Comparison of ENCODE assay signal across 29 cellular contexts in the genomic region with DNA sequence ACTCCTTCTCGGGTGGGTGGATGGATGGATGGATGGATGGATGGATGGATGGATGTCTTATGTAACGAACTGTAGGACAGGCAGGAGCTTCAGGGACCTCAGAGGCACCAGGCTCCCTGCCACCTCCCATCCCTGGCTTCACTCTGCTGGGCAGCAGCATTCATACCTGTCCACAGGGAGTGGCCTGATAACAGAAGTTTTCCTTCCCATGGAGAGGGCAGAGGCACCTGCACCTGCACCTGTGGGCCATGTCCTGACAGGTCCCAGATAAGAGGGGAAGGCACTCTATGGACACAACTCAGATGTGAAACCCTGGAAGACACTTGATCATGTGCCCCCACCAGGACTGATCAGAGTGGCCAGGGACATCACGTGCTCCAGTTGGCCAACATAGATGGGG.
"Had no signal": no experiment of that assay in that cellular context is flagged by ENCODE, and none has a peak within 500 bp of the region (broad histone marks: within the 10 kb centered on the region; RNA-seq: fewer than 3 reads in every experiment).

No MANE protein-coding gene starts in this region.

- H3K27ac Mint-ChIP-seq: naive thymus-derived CD8-positive, alpha-beta T cell; natural killer cell treated with Interleukin-12 subunit alpha and Interleukin-12 subunit beta and Interleukin-15 and Interleukin-18, amount 100 ng/mL, for 72 hours; nephron progenitor cell; progenitor cell of endocrine pancreas; stimulated activated effector memory CD8-positive, alpha-beta T cell treated with anti-CD3 and anti-CD28 coated beads, Interleukin-12 subunit alpha, Interleukin-12 subunit beta, amount 100 ng/mL, for 72 hours; stimulated activated naive B cell treated with anti-CD40 and anti-IgM and Interleukin-4, amounts not matched to agents 10 μg/mL and 1 μg/mL and 100 μg/mL, for 72 hours; stimulated activated naive CD8-positive, alpha-beta T cell treated with anti-CD3 and anti-CD28 coated beads, Interleukin-15, Interleukin-2, amounts not matched to agents 100 ng/mL and 50 ng/mL, for 24 hours; type B pancreatic cell had no signal

- H3K9me3 Mint-ChIP-seq: natural killer cell treated with Interleukin-12 subunit alpha and Interleukin-12 subunit beta and Interleukin-15 and Interleukin-18, amount 100 ng/mL, for 72 hours; stimulated activated naive CD8-positive, alpha-beta T cell treated with anti-CD3 and anti-CD28 coated beads, Interleukin-15, Interleukin-2, amounts not matched to agents 100 ng/mL and 50 ng/mL, for 24 hours had no signal

- H3K36me3 Mint-ChIP-seq: naive thymus-derived CD8-positive, alpha-beta T cell; natural killer cell treated with Interleukin-12 subunit alpha and Interleukin-12 subunit beta and Interleukin-15 and Interleukin-18, amount 100 ng/mL, for 72 hours; stimulated activated effector memory CD8-positive, alpha-beta T cell treated with anti-CD3 and anti-CD28 coated beads, Interleukin-12 subunit alpha, Interleukin-12 subunit beta, amount 100 ng/mL, for 72 hours; stimulated activated naive B cell treated with anti-CD40 and anti-IgM and Interleukin-4, amounts not matched to agents 10 μg/mL and 1 μg/mL and 100 μg/mL, for 72 hours had no signal

- H3K4me1 Mint-ChIP-seq: naive thymus-derived CD8-positive, alpha-beta T cell; neural crest cell; stimulated activated effector memory CD8-positive, alpha-beta T cell treated with anti-CD3 and anti-CD28 coated beads, Interleukin-12 subunit alpha, Interleukin-12 subunit beta, amount 100 ng/mL, for 72 hours; stimulated activated naive B cell treated with anti-CD40 and anti-IgM and Interleukin-4, amounts not matched to agents 10 μg/mL and 1 μg/mL and 100 μg/mL, for 72 hours had no signal

- H3K9me3 ChIP-seq: ovary, psoas muscle, right lobe of liver, sigmoid colon, stomach, thoracic aorta, tibial artery, transverse colon, upper lobe of right lung, uterus had no signal

- H3K27ac ChIP-seq: ovary, parathyroid adenoma, psoas muscle, right lobe of liver, sigmoid colon, stomach, thoracic aorta, tibial artery, transverse colon, upper lobe of right lung, uterus had no signal

- H3K27me3 Mint-ChIP-seq: natural killer cell treated with Interleukin-12 subunit alpha and Interleukin-12 subunit beta and Interleukin-15 and Interleukin-18, amount 100 ng/mL, for 72 hours; progenitor cell of endocrine pancreas; stimulated activated naive B cell treated with anti-CD40 and anti-IgM and Interleukin-4, amounts not matched to agents 10 μg/mL and 1 μg/mL and 100 μg/mL, for 72 hours; type B pancreatic cell had no signal

- H3K36me3 ChIP-seq: ovary, right lobe of liver, sigmoid colon, thoracic aorta, tibial artery, transverse colon, upper lobe of right lung, uterus had no signal

- H3K27me3 ChIP-seq: ovary, right lobe of liver, sigmoid colon, stomach, tibial artery, transverse colon, upper lobe of right lung, uterus had no signal

- H3K4me1 ChIP-seq: parathyroid adenoma, psoas muscle, right lobe of liver, sigmoid colon, tibial artery, upper lobe of right lung, uterus had no signal

- DNase-seq: naive thymus-derived CD8-positive, alpha-beta T cell; nephron progenitor cell; occipital lobe; ovary; posterior cingulate gyrus; psoas muscle; right cardiac atrium; right lobe of liver; sigmoid colon; small intestine; stimulated activated CD4-positive, alpha-beta T cell treated with anti-CD3 and anti-CD28 coated beads, Interleukin-15, amount 100 ng/mL, for 24 hours; stimulated activated CD4-positive, alpha-beta T cell treated with anti-CD3 and anti-CD28 coated beads, Interleukin-2, amount 100 ng/mL, for 24 hours; stimulated activated CD4-positive, alpha-beta T cell treated with anti-CD3 and anti-CD28 coated beads, Interleukin-2, amount 100 ng/mL, for 48 hours; stimulated activated CD4-positive, alpha-beta T cell treated with anti-CD3 and anti-CD28 coated beads, Interleukin-4, amount 100 ng/mL, for 24 hours; stimulated activated naive B cell treated with anti-CD40 and anti-IgM and Interleukin-4, amounts not matched to agents 10 μg/mL and 1 μg/mL and 100 μg/mL, for 72 hours; stimulated activated naive CD4-positive, alpha-beta T cell treated with Interleukin-2 at 50 U/mL for 16 hours; stomach; tibial artery; transverse colon; upper lobe of right lung; uterus had no signal

- H3K4me3 ChIP-seq: ovary, psoas muscle, right lobe of liver, sigmoid colon, stomach, thoracic aorta, tibial artery, transverse colon, upper lobe of right lung, uterus had no signal

- H3K4me3 Mint-ChIP-seq: naive thymus-derived CD8-positive, alpha-beta T cell; natural killer cell treated with Interleukin-12 subunit alpha and Interleukin-12 subunit beta and Interleukin-15 and Interleukin-18, amount 100 ng/mL, for 72 hours; nephron progenitor cell; neural crest cell; stimulated activated effector memory CD8-positive, alpha-beta T cell treated with anti-CD3 and anti-CD28 coated beads, Interleukin-12 subunit alpha, Interleukin-12 subunit beta, amount 100 ng/mL, for 72 hours; stimulated activated naive B cell treated with anti-CD40 and anti-IgM and Interleukin-4, amounts not matched to agents 10 μg/mL and 1 μg/mL and 100 μg/mL, for 72 hours; stimulated activated naive CD8-positive, alpha-beta T cell treated with anti-CD3 and anti-CD28 coated beads, Interleukin-15, Interleukin-2, amounts not matched to agents 100 ng/mL and 50 ng/mL, for 24 hours; type B pancreatic cell had no signal

- ATAC-seq: naive thymus-derived CD8-positive, alpha-beta T cell; psoas muscle; right cardiac atrium; right lobe of liver; stimulated activated effector memory CD8-positive, alpha-beta T cell treated with anti-CD3 and anti-CD28 coated beads, Interleukin-12 subunit alpha, Interleukin-12 subunit beta, amount 100 ng/mL, for 72 hours; stimulated activated naive B cell treated with anti-CD40 and anti-IgM and Interleukin-4, amounts not matched to agents 10 μg/mL and 1 μg/mL and 100 μg/mL, for 72 hours had no signal
